8 cellular contexts compared by ENCODE assay signal in genomic region chr3:169812844-169813677, GRCh38. TPM values are rescaled to one million over a fixed set of nuclear protein-coding genes. Genes with fewer than 3 reads are reported as not detected.
DNase-seq lines count a peak whose midpoint lies in the region; ATAC-seq, FAIRE-seq and TF ChIP-seq lines count a peak whose summit lies in the region.

TSS of gene LRRC34 (minus strand) at chr3:169812904. CDS start at chr3:169812548, 356 bp downstream.
TSS of gene LRRIQ4 (plus strand) at chr3:169812870. CDS start at chr3:169821922, 9,052 bp downstream.

- peak; percentile 98 for FAIRE-seq in GM19239 (lab: Jason Lieb, UNC)

- peak; percentile 29 for ATAC-seq in HG03469 (IDR thresholded peaks at IDR 0.05; ENCODE audit: unreplicated experiment)
- ATAC-seq in natural killer cell = peak; percentile 43 to 55 (median 50)
- ATAC-seq in stimulated activated naive CD8-positive, alpha-beta T cell treated with anti-CD3 and anti-CD28 coated beads, Interleukin-15, Interleukin-2, amounts not matched to agents 100 U/mL and 50 U/mL, for 24 hours = peak; percentile 76

- peaks cover 23 to 30% of the 10 kb centered on the region in 2 donors for H3K4me1 Mint-ChIP-seq in natural killer cell

- peak within 1 kb of the TSS; percentile 97 for H3K4me3 Mint-ChIP-seq in natural killer cell

- H3K27me3 Mint-ChIP-seq in natural killer cell (ENCODE audit: low read depth in 2 of 2) = peaks cover 20% of the 10 kb centered on the region in 2 donors

- peaks cover 13% of the 10 kb centered on the region for H3K36me3 Mint-ChIP-seq in natural killer cell

- no peak for TF ChIP-seq CTCF in natural killer cell (IDR thresholded peaks at IDR 0.05)

- peaks cover 0 to 3% of the 10 kb centered on the region in 2 donors for H3K9me3 Mint-ChIP-seq in natural killer cell

- peak within 1 kb of the TSS; percentile 76 to 80 for H3K27ac Mint-ChIP-seq in natural killer cell

- intact Hi-C loops in natural killer cell (cut with micrococcal nuclease) = loop anchor here (5.0 kb wide), 1 partner anchor 41 kb away; the partner anchor contains the start of gene MYNN

- DNase-seq in AML-193 (lab: John Stamatoyannopoulos, UW) (peak; percentile 57 to 67), GM19239 (ENCODE audit: insufficient read length, low spot score) (peak; percentile 47), NK-92 (lab: John Stamatoyannopoulos, UW; ENCODE audit: unreplicated experiment) (peak; percentile 25), activated T-cell treated with anti-CD3 and anti-CD28 coated beads for 48 hours (ENCODE audit: low read depth) (peak; percentile 68), fibroblast of peridontal ligament (ENCODE audit: extremely low read depth) (peak; percentile 81), natural killer cell (peak; percentile 39)
- peak; percentile 83 for DNase-seq in stimulated activated naive CD8-positive, alpha-beta T cell treated with anti-CD3 and anti-CD28 coated beads, Interleukin-15, Interleukin-2, amounts not matched to agents 100 U/mL and 50 U/mL, for 24 hours

RNA-seq across cellular contexts. Expression of gene LRRC34, which starts in this region (rescaled TPM):
- total RNA-seq in natural killer cell = 1 to 10 TPM in 1 of 3 donors, under 1 TPM in 2; 0.45 to 1.0 (median 0.48) TPM

RNA-seq across cellular contexts. Expression of gene LRRIQ4, which starts in this region (rescaled TPM):
- not detected for total RNA-seq in natural killer cell

Comparison
In these comparisons a context has a peak if more than half of its experiments do, and no peak if none do; other contexts are left out.
1. Peak in every context shown above with its lines: DNase-seq and ATAC-seq.
2. DNase-seq: peak in every context shown above with its lines; median percentile 83 in stimulated activated naive CD8-positive, alpha-beta T cell treated with anti-CD3 and anti-CD28 coated beads, Interleukin-15, Interleukin-2, amounts not matched to agents 100 U/mL and 50 U/mL, for 24 hours; 81 in fibroblast of peridontal ligament; 68 in activated T-cell treated with anti-CD3 and anti-CD28 coated beads for 48 hours; 62 in AML-193; 47 in GM19239; 39 in natural killer cell; 25 in NK-92.